In genomic region chr17:81285179-81285878, GRCh38 we compare ENCODE assay signal across 8 cellular contexts. TPM values are rescaled to one million over a fixed set of nuclear protein-coding genes. Genes with fewer than 3 reads are reported as not detected.
DNase-seq lines count a peak whose midpoint lies in the region; ATAC-seq lines count a peak whose summit lies in the region.

No MANE protein-coding gene starts in this region.

- peaks cover 27% of the 10 kb centered on the region for H3K4me1 Mint-ChIP-seq in activated naive CD8-positive, alpha-beta T cell treated with anti-CD3 and anti-CD28 coated beads, Interleukin-2, amount 50 U/mL, for 24 hours

- H3K36me3 Mint-ChIP-seq in activated naive CD8-positive, alpha-beta T cell treated with anti-CD3 and anti-CD28 coated beads, Interleukin-2, amount 50 U/mL, for 24 hours (ENCODE audit: low read depth): peaks cover 13% of the 10 kb centered on the region

- DNase-seq in Daoy (ENCODE audit: low read depth) (peak; percentile 32), SKM-1 (lab: John Stamatoyannopoulos, UW; ENCODE audit: unreplicated experiment) (peak; percentile 65), iris pigment epithelial cell (ENCODE audit: low read depth) (peak; percentile 71)
- DNase-seq in activated naive CD8-positive, alpha-beta T cell treated with anti-CD3 and anti-CD28 coated beads, Interleukin-2, amount 50 U/mL, for 24 hours: peak; percentile 72
- peak; percentile 17 to 46 (median 30) for DNase-seq in stimulated activated CD4-positive, alpha-beta T cell treated with anti-CD3 and anti-CD28 coated beads, TNF-alpha, amount 100 ng/mL, for 1 hour (ENCODE audit: low read depth in 3 of 3, low spot score in 1 of 3)

- no peaks in the 10 kb centered on the region for H3K27me3 Mint-ChIP-seq in activated naive CD8-positive, alpha-beta T cell treated with anti-CD3 and anti-CD28 coated beads, Interleukin-2, amount 50 U/mL, for 24 hours

- no peaks in the 10 kb centered on the region for H3K9me3 Mint-ChIP-seq in activated naive CD8-positive, alpha-beta T cell treated with anti-CD3 and anti-CD28 coated beads, Interleukin-2, amount 50 U/mL, for 24 hours

- peak; percentile 87 for ATAC-seq in activated naive CD8-positive, alpha-beta T cell treated with anti-CD3 and anti-CD28 coated beads, Interleukin-2, amount 50 U/mL, for 24 hours
- ATAC-seq in HG02852 (IDR thresholded peaks at IDR 0.05; ENCODE audit: unreplicated experiment): no peak
- no peak for ATAC-seq in HG03469 (IDR thresholded peaks at IDR 0.05; ENCODE audit: unreplicated experiment)
- no peak for ATAC-seq in HG02678 (IDR thresholded peaks at IDR 0.05; ENCODE audit: unreplicated experiment)

- peak overlapping the region; percentile 90 for H3K27ac Mint-ChIP-seq in activated naive CD8-positive, alpha-beta T cell treated with anti-CD3 and anti-CD28 coated beads, Interleukin-2, amount 50 U/mL, for 24 hours

- peak overlapping the region; percentile 83 for H3K4me3 Mint-ChIP-seq in activated naive CD8-positive, alpha-beta T cell treated with anti-CD3 and anti-CD28 coated beads, Interleukin-2, amount 50 U/mL, for 24 hours

RNA-seq across cellular contexts. Expression of gene SLC38A10, which starts 9.8 kb away (rescaled TPM):
- 52.5 and 60.7 TPM in 2 replicates for total RNA-seq in Daoy (2014; rRNA removed; shearing (Covaris generic))

RNA-seq across cellular contexts. Expression of gene NDUFAF8, which starts 46.2 kb away (rescaled TPM):
- 59.5 and 75.5 TPM in 2 replicates for total RNA-seq in Daoy (2014; rRNA removed; shearing (Covaris generic))

RNA-seq across cellular contexts. Expression of gene TEPSIN, which starts 46.5 kb away (rescaled TPM):
- total RNA-seq in Daoy (2014; rRNA removed; shearing (Covaris generic)): 17.0 and 24.2 TPM in 2 replicates
